ENCODE assay signal across 8 cellular contexts in genomic region chr12:62581288-62582064, GRCh38.
DNase-seq lines count a peak whose midpoint lies in the region; ATAC-seq lines count a peak whose summit lies in the region.

No MANE protein-coding gene starts in this region.

- peaks cover 0 to 2% (median 0%) of the 10 kb centered on the region in 7 donors for H3K4me1 Mint-ChIP-seq in naive thymus-derived CD4-positive, alpha-beta T cell

- no peaks in the 10 kb centered on the region for H3K27me3 Mint-ChIP-seq in naive thymus-derived CD4-positive, alpha-beta T cell

- intact Hi-C loops in naive thymus-derived CD4-positive, alpha-beta T cell (cut with micrococcal nuclease): loop anchor here (1.0 kb wide), 6 partner anchors 8 to 218 kb away; no protein-coding TSS in a partner anchor

- H3K4me3 Mint-ChIP-seq in naive thymus-derived CD4-positive, alpha-beta T cell: no peak overlapping the region

- H3K36me3 ChIP-seq in naive thymus-derived CD4-positive, alpha-beta T cell (ENCODE audit: control insufficient read depth in 2 of 3, insufficient read depth in 3 of 3, low read length in 3 of 3): peaks cover 0 to 12% (median 3%) of the 10 kb centered on the region in 3 experiments

- peak; percentile 69 for DNase-seq in AG20443 (ENCODE audit: low spot score)
- peak; percentile 81 to 91 for DNase-seq in Kasumi-1 (lab: John Stamatoyannopoulos, UW)
- DNase-seq in SHP77 (lab: John Stamatoyannopoulos, UW): peak; percentile 5 to 9
- peak in 6 of 9 donors; percentile 18 to 53 (median 34) for DNase-seq in naive thymus-derived CD4-positive, alpha-beta T cell
- no peak for DNase-seq in NCI-H1930 (lab: John Stamatoyannopoulos, UW)
- no peak for DNase-seq in NCI-H524 treated with DMSO at 0.1 percent for 48 hours (lab: John Stamatoyannopoulos, UW)

- POLR2A ChIA-PET in naive thymus-derived CD4-positive, alpha-beta T cell (lab: Charles Lee): no interaction called here

- CTCF ChIA-PET in naive thymus-derived CD4-positive, alpha-beta T cell (lab: Charles Lee): interaction anchor here (0.6 to 7.0 kb wide), 11 partner anchors 12 to 222 kb away, joined by 3 to 86 read pairs (median 3); no protein-coding TSS in a partner anchor

- no peaks in the 10 kb centered on the region for H3K9me3 Mint-ChIP-seq in naive thymus-derived CD4-positive, alpha-beta T cell

- H3K4me3 ChIP-seq in naive thymus-derived CD4-positive, alpha-beta T cell (ENCODE audit: low read length): no peak overlapping the region

- ATAC-seq in GM18861 (IDR thresholded peaks at IDR 0.05; ENCODE audit: unreplicated experiment) (peak; percentile 72), esophagus mucosa (peak; percentile 63)
- peak; percentile 81 for ATAC-seq in naive thymus-derived CD4-positive, alpha-beta T cell

- H3K36me3 Mint-ChIP-seq in naive thymus-derived CD4-positive, alpha-beta T cell: peaks cover 3 to 24% (median 13%) of the 10 kb centered on the region in 5 donors

- H3K27me3 ChIP-seq in naive thymus-derived CD4-positive, alpha-beta T cell (ENCODE audit: control insufficient read depth in 2 of 2, insufficient read depth in 2 of 2, low read length in 2 of 2): no peaks in the 10 kb centered on the region

- no peaks in the 10 kb centered on the region for H3K9me3 ChIP-seq in naive thymus-derived CD4-positive, alpha-beta T cell (ENCODE audit: control insufficient read depth in 2 of 3, low read length in 3 of 3)

- H3K4me1 ChIP-seq in naive thymus-derived CD4-positive, alpha-beta T cell (ENCODE audit: control insufficient read depth in 2 of 2, insufficient read depth in 2 of 2, low read length in 2 of 2): no peaks in the 10 kb centered on the region

- H3K27ac ChIP-seq in naive thymus-derived CD4-positive, alpha-beta T cell (ENCODE audit: low read depth, low read length): no peak overlapping the region

- peak overlapping the region in 1 of 9 donors; percentile 21 for H3K27ac Mint-ChIP-seq in naive thymus-derived CD4-positive, alpha-beta T cell

Comparison
In these comparisons a context has a peak if more than half of its experiments do, and no peak if none do; other contexts are left out.
1. DNase-seq: peak in AG20443 (single experiment), Kasumi-1 (2 of 2), SHP77 (2 of 2) and naive thymus-derived CD4-positive, alpha-beta T cell (6 of 9); none in NCI-H1930 (0 of 2) and NCI-H524 treated with DMSO at 0.1 percent for 48 hours (single experiment).
2. Peak in every context shown above with its lines, with median percentiles within 50 percentile points of each other: ATAC-seq.